ENCODE assay signal across 17 cellular contexts in the genomic region with DNA sequence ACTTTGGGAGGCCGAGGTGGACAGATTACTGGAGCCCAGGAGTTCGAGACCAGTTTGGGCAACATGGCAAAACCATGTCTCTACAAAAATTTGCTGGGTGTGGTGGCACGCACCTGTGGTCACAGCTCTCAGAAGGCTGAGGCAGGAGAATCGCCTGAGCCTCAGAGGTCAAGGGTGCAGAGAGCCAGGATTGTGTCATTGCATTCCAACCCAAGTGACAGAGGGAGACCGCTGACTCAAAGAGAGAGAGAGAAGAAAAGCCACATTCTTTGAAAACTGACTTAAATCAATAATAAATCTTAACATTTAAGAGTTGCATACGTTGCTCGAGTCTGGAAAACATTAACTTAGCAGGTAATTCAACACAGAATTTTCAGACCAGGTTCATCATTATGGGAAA.
DNase-seq lines count a peak whose midpoint lies in the region; ATAC-seq and FAIRE-seq lines count a peak whose summit lies in the region.
"Had no signal": no experiment of that assay in that cellular context is flagged by ENCODE, and none has a peak within 500 bp of the region (broad histone marks: within the 10 kb centered on the region; RNA-seq: fewer than 3 reads in every experiment).

No MANE protein-coding gene starts in this region.

- no peak overlapping the region for H3K27ac ChIP-seq in small intestine (ENCODE audit: low read depth in 1 of 2, low read length in 1 of 2)
- H3K27ac ChIP-seq: colonic mucosa had no signal

- H3K4me3 ChIP-seq in small intestine (ENCODE audit: low read depth in 1 of 2, low read length in 2 of 2): no peak overlapping the region
- H3K4me3 ChIP-seq: colonic mucosa had no signal

- FAIRE-seq in small intestine (lab: Jason Lieb, UNC): no peak
- FAIRE-seq: G401.6 had no signal

- H3K9me3 ChIP-seq in small intestine (ENCODE audit: control insufficient read depth, low read depth): no peaks in the 10 kb centered on the region
- H3K9me3 ChIP-seq: BE2C, colonic mucosa had no signal

- intact Hi-C loops in cardiac septum (cut with DNase I): no loop called here

- POLR2A ChIA-PET in activated CD4-positive, alpha-beta memory T cell treated with anti-CD3 and anti-CD28 coated beads, Interleukin-2, amount 10 ng/mL, durations not matched to agents 7 days and 5 days (lab: Charles Lee): interaction anchor here (1.0 kb wide), 1 partner anchor 55 kb away, joined by 3 read pairs; no protein-coding TSS in a partner anchor

- H3K4me1 Mint-ChIP-seq in activated CD4-positive, alpha-beta memory T cell treated with anti-CD3 and anti-CD28 coated beads, Interleukin-2, amount 10 ng/mL, durations not matched to agents 7 days and 5 days: peaks cover 19% of the 10 kb centered on the region
- H3K4me1 Mint-ChIP-seq: immature natural killer cell, naive B cell had no signal

- H3K27me3 Mint-ChIP-seq in activated CD4-positive, alpha-beta memory T cell treated with anti-CD3 and anti-CD28 coated beads, Interleukin-2, amount 10 ng/mL, durations not matched to agents 7 days and 5 days: no peaks in the 10 kb centered on the region

- CTCF ChIA-PET in activated CD4-positive, alpha-beta memory T cell treated with anti-CD3 and anti-CD28 coated beads, Interleukin-2, amount 10 ng/mL, durations not matched to agents 7 days and 5 days (lab: Charles Lee): no interaction called here

- ATAC-seq in GM18870 (IDR thresholded peaks at IDR 0.05; ENCODE audit: unreplicated experiment): peak; percentile 90
- ATAC-seq in HG03097 (IDR thresholded peaks at IDR 0.05; ENCODE audit: low FRiP score, unreplicated experiment): peak; percentile 89

- H3K27ac Mint-ChIP-seq in activated CD4-positive, alpha-beta memory T cell treated with anti-CD3 and anti-CD28 coated beads, Interleukin-2, amount 10 ng/mL, durations not matched to agents 7 days and 5 days: no peak overlapping the region
- H3K27ac Mint-ChIP-seq: immature natural killer cell, naive B cell had no signal

- H3K4me3 Mint-ChIP-seq in activated CD4-positive, alpha-beta memory T cell treated with anti-CD3 and anti-CD28 coated beads, Interleukin-2, amount 10 ng/mL, durations not matched to agents 7 days and 5 days: no peak overlapping the region
- H3K4me3 Mint-ChIP-seq: immature natural killer cell, naive B cell had no signal

- no peaks in the 10 kb centered on the region for H3K36me3 Mint-ChIP-seq in activated CD4-positive, alpha-beta memory T cell treated with anti-CD3 and anti-CD28 coated beads, Interleukin-2, amount 10 ng/mL, durations not matched to agents 7 days and 5 days (ENCODE audit: low read depth)
- H3K36me3 Mint-ChIP-seq: immature natural killer cell, naive B cell had no signal

- 74 to 80% (median 78%) methylated on average over 7 of the region's 7 CpGs for WGBS in small intestine, 3 donors

- DNase-seq in A172 (ENCODE audit: low spot score) (peak; percentile 37), NCI-H2171 (lab: John Stamatoyannopoulos, UW) (no peak), small intestine (no peak), cardiac septum (ENCODE audit: low spot score) (no peak)
- peak; percentile 31 for DNase-seq in activated CD4-positive, alpha-beta memory T cell treated with anti-CD3 and anti-CD28 coated beads, Interleukin-2, amount 10 ng/mL, durations not matched to agents 7 days and 5 days
- no peak for DNase-seq in stimulated activated naive CD4-positive, alpha-beta T cell treated with Interleukin-2 at 50 U/mL for 16 hours (lab: John Stamatoyannopoulos, UW)
- DNase-seq: activated naive CD4-positive, alpha-beta T cell treated with anti-CD3 and anti-CD28 coated beads, Interleukin-2, amount 50 U/mL, for 16 hours; BE2C; colonic mucosa; immature natural killer cell; naive B cell; NCI-H1417; NCI-H748 treated with DMSO at 0.1 percent for 48 hours; SIG-M5 had no signal

- H3K27me3 ChIP-seq in small intestine (ENCODE audit: control insufficient read depth in 2 of 2, insufficient read depth in 2 of 2, low read length in 2 of 2): no peaks in the 10 kb centered on the region
- H3K27me3 ChIP-seq: BE2C, colonic mucosa had no signal

- no peaks in the 10 kb centered on the region for H3K9me3 Mint-ChIP-seq in activated CD4-positive, alpha-beta memory T cell treated with anti-CD3 and anti-CD28 coated beads, Interleukin-2, amount 10 ng/mL, durations not matched to agents 7 days and 5 days
- H3K9me3 Mint-ChIP-seq: immature natural killer cell had no signal

- no peaks in the 10 kb centered on the region for H3K36me3 ChIP-seq in small intestine (ENCODE audit: control insufficient read depth in 2 of 2, insufficient read depth in 2 of 2, low read length in 2 of 2)
- H3K36me3 ChIP-seq: BE2C, colonic mucosa had no signal

- no peaks in the 10 kb centered on the region for H3K4me1 ChIP-seq in small intestine (ENCODE audit: control insufficient read depth in 2 of 2, insufficient read depth in 1 of 2, low read depth in 1 of 2, low read length in 1 of 2)
- H3K4me1 ChIP-seq: BE2C, colonic mucosa had no signal

Comparison
In these comparisons a context has a peak if more than half of its experiments do, and no peak if none do; other contexts are left out.
1. DNase-seq: peak in A172 (single experiment) and activated CD4-positive, alpha-beta memory T cell treated with anti-CD3 and anti-CD28 coated beads, Interleukin-2, amount 10 ng/mL, durations not matched to agents 7 days and 5 days (single experiment); none in NCI-H2171 (single experiment), small intestine (single experiment), cardiac septum (single experiment) and stimulated activated naive CD4-positive, alpha-beta T cell treated with Interleukin-2 at 50 U/mL for 16 hours (single experiment).